Comparison of ENCODE assay signal across 1 cellular context in the genomic region with DNA sequence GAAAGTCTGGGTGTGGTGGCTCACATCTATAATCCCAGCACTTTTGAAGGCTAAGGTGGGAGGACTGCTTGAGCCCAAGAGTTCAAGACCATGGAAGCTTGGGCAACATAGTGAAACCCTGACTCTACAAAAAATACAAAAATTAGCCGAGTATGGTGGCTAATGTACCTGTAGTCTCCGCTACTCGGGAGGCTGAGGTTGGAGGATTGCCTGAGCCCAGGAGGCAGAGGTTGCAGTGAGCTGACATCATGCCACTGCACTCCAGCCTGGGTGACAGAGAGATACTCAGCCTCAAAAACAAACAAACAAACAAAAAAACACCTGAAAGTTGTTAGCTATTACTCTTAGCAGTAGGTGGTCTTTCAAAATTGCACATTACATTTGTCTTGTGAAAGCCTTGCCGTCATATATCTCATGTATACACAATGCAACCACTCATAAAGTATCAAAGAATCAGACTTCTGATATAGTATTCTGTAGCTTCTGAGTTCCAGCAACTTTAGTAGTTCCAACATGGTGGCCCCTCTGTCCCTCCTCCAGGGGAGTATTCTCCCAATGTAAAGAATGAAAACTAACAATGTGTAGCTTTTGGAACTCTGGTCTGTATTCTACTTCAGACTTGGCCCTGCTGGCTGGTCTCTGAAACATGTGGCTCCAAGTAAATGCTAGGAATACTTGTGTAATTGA.
A peak's percentile ranks its signal among the peaks of the same experiment; 100 is the strongest.
TF ChIP-seq lines count a peak whose summit lies in the region.

No MANE protein-coding gene starts in this region.

TF ChIP-seq in HepG2, 621 proteins besides CTCF, POLR2A, EP300 and RAD21 (continued from another document and continues in another):
- TF ChIP-seq ZNF382 (CRISPR knock-in tag; IDR thresholded peaks at IDR 0.05; ENCODE audit: borderline replicate concordance) (no peak), ZNF740 (CRISPR knock-in tag; IDR thresholded peaks at IDR 0.05) (no peak; the same call in 1 of the 2 replicates), ZNF501 (CRISPR knock-in tag; IDR thresholded peaks at IDR 0.05) (no peak), RERE (CRISPR knock-in tag; IDR thresholded peaks at IDR 0.05; ENCODE audit: low read depth) (no peak), ZBTB20 (CRISPR knock-in tag; IDR thresholded peaks at IDR 0.05; ENCODE audit: borderline replicate concordance, low read depth) (no peak), ZNF703 (CRISPR knock-in tag; IDR thresholded peaks at IDR 0.05; ENCODE audit: borderline replicate concordance) (no peak), IKZF1 (IDR thresholded peaks at IDR 0.05) (no peak), BORCS8-MEF2B (CRISPR knock-in tag; IDR thresholded peaks at IDR 0.05) (no peak), NR1H2 (CRISPR knock-in tag; IDR thresholded peaks at IDR 0.05; ENCODE audit: borderline replicate concordance, low read depth) (no peak), NFKBIZ (CRISPR knock-in tag; IDR thresholded peaks at IDR 0.05) (0 out of 2 replicates have a peak, but pooled peaks have one; percentile 21), CREB1 (IDR thresholded peaks at IDR 0.05) (no peak), CREB1 (CRISPR knock-in tag; IDR thresholded peaks at IDR 0.05) (peak; percentile 10; the same call in 1 of the 2 replicates), GZF1 (CRISPR knock-in tag; IDR thresholded peaks at IDR 0.05) (no peak), ZNF770 (CRISPR knock-in tag; IDR thresholded peaks at IDR 0.05) (peak; percentile 80), ZSCAN9 (CRISPR knock-in tag; IDR thresholded peaks at IDR 0.05; ENCODE audit: borderline replicate concordance) (no peak), AKAP8 (CRISPR knock-in tag; IDR thresholded peaks at IDR 0.05) (no peak), ASH2L (IDR thresholded peaks at IDR 0.05; ENCODE audit: insufficient read length, low read depth, low read length) (peak; percentile 45), THYN1 (CRISPR knock-in tag; IDR thresholded peaks at IDR 0.05; ENCODE audit: borderline replicate concordance, low read depth) (no peak), YY1 (IDR thresholded peaks at IDR 0.05; ENCODE audit: insufficient read depth, insufficient replicate concordance, low read depth, low read length) (peak; percentile 7), ZFP37 (CRISPR knock-in tag; IDR thresholded peaks at IDR 0.05; ENCODE audit: borderline replicate concordance) (no peak), KDM6A (CRISPR knock-in tag; IDR thresholded peaks at IDR 0.05; ENCODE audit: low read depth) (no peak), ZNF24 (IDR thresholded peaks at IDR 0.05) (no peak), CCAR2 (optimal IDR thresholded peaks at IDR 0.05; ENCODE audit: low read depth, low read length) (no peak), HOXA3 (CRISPR knock-in tag; IDR thresholded peaks at IDR 0.05) (no peak), ZNF343 (CRISPR knock-in tag; IDR thresholded peaks at IDR 0.05) (no peak), ZNF567 (CRISPR knock-in tag; IDR thresholded peaks at IDR 0.05; ENCODE audit: borderline replicate concordance) (no peak), NFKB2 (CRISPR knock-in tag; IDR thresholded peaks at IDR 0.05; ENCODE audit: borderline replicate concordance) (no peak), ZNF530 (CRISPR knock-in tag; IDR thresholded peaks at IDR 0.05; ENCODE audit: low read depth) (no peak), CENPBD1 (CRISPR knock-in tag; IDR thresholded peaks at IDR 0.05; ENCODE audit: borderline replicate concordance, low read depth) (no peak), SP1 (IDR thresholded peaks at IDR 0.05) (no peak), SP1 (CRISPR knock-in tag; IDR thresholded peaks at IDR 0.05) (no peak), RXRB (CRISPR knock-in tag; IDR thresholded peaks at IDR 0.05; ENCODE audit: borderline replicate concordance) (no peak), SAFB2 (CRISPR knock-in tag; IDR thresholded peaks at IDR 0.05; ENCODE audit: borderline replicate concordance, low read depth) (no peak)
- TF ChIP-seq, protein P1, sequence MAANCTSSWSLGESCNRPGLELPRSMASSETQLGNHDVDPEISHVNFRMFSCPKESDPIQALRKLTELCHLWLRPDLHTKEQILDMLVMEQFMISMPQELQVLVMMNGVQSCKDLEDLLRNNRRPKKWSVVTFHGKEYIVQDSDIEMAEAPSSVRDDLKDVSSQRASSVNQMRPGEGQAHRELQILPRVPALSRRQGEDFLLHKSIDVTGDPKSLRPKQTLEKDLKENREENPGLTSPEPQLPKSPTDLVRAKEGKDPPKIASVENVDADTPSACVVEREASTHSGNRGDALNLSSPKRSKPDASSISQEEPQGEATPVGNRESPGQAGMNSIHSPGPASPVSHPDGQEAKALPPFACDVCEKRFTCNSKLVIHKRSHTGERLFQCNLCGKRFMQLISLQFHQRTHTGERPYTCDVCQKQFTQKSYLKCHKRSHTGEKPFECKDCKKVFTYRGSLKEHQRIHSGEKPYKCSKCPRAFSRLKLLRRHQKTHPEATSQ (CRISPR knock-in tag; IDR thresholded peaks at IDR 0.05; ENCODE audit: borderline replicate concordance) = no peak
- TF ChIP-seq, protein P2, sequence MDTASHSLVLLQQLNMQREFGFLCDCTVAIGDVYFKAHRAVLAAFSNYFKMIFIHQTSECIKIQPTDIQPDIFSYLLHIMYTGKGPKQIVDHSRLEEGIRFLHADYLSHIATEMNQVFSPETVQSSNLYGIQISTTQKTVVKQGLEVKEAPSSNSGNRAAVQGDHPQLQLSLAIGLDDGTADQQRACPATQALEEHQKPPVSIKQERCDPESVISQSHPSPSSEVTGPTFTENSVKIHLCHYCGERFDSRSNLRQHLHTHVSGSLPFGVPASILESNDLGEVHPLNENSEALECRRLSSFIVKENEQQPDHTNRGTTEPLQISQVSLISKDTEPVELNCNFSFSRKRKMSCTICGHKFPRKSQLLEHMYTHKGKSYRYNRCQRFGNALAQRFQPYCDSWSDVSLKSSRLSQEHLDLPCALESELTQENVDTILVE (CRISPR knock-in tag; IDR thresholded peaks at IDR 0.05) = 0 out of 2 replicates have a peak, but pooled peaks have one; percentile 12
- TF ChIP-seq, protein P3, sequence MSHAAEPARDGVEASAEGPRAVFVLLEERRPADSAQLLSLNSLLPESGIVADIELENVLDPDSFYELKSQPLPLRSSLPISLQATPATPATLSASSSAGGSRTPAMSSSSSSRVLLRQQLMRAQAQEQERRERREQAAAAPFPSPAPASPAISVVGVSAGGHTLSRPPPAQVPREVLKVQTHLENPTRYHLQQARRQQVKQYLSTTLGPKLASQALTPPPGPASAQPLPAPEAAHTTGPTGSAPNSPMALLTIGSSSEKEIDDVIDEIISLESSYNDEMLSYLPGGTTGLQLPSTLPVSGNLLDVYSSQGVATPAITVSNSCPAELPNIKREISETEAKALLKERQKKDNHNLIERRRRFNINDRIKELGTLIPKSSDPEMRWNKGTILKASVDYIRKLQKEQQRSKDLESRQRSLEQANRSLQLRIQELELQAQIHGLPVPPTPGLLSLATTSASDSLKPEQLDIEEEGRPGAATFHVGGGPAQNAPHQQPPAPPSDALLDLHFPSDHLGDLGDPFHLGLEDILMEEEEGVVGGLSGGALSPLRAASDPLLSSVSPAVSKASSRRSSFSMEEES (CRISPR knock-in tag; IDR thresholded peaks at IDR 0.05) = no peak
- TF ChIP-seq, protein P4, sequence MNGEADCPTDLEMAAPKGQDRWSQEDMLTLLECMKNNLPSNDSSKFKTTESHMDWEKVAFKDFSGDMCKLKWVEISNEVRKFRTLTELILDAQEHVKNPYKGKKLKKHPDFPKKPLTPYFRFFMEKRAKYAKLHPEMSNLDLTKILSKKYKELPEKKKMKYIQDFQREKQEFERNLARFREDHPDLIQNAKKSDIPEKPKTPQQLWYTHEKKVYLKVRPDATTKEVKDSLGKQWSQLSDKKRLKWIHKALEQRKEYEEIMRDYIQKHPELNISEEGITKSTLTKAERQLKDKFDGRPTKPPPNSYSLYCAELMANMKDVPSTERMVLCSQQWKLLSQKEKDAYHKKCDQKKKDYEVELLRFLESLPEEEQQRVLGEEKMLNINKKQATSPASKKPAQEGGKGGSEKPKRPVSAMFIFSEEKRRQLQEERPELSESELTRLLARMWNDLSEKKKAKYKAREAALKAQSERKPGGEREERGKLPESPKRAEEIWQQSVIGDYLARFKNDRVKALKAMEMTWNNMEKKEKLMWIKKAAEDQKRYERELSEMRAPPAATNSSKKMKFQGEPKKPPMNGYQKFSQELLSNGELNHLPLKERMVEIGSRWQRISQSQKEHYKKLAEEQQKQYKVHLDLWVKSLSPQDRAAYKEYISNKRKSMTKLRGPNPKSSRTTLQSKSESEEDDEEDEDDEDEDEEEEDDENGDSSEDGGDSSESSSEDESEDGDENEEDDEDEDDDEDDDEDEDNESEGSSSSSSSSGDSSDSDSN (CRISPR knock-in tag; IDR thresholded peaks at IDR 0.05) = no peak
- TF ChIP-seq, protein P5, sequence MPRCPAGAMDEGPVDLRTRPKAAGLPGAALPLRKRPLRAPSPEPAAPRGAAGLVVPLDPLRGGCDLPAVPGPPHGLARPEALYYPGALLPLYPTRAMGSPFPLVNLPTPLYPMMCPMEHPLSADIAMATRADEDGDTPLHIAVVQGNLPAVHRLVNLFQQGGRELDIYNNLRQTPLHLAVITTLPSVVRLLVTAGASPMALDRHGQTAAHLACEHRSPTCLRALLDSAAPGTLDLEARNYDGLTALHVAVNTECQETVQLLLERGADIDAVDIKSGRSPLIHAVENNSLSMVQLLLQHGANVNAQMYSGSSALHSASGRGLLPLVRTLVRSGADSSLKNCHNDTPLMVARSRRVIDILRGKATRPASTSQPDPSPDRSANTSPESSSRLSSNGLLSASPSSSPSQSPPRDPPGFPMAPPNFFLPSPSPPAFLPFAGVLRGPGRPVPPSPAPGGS (CRISPR knock-in tag; IDR thresholded peaks at IDR 0.05) = no peak
